Comparison of ENCODE assay signal across 28 cellular contexts in the genomic region with DNA sequence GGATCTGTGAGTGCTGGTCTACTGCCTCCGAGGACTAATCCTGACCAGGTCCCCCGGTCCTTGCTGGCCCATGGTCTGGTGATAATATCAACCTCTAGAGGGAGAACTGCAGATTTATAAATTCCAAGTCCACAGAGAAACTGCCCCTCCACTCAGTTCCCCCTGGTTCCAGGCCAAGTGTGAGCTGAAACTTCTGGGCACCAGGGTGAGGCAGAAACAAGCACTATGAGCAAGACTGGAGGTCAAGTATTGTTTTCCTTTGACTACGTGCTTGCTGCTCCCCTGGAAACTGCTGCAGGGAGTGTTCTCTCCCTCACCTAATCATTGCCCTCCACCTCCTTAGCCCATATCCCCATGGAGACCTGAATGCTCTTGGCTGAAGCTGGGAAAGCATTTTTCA.
A peak's percentile ranks its signal among the peaks of the same experiment; 100 is the strongest.
DNase-seq lines count a peak whose midpoint lies in the region; FAIRE-seq and TF ChIP-seq lines count a peak whose summit lies in the region.
"Had no signal": no experiment of that assay in that cellular context is flagged by ENCODE, and none has a peak within 500 bp of the region (broad histone marks: within the 10 kb centered on the region; RNA-seq: fewer than 3 reads in every experiment).

No MANE protein-coding gene starts in this region.

- H3K27me3 Mint-ChIP-seq in Caco-2 (ENCODE audit: insufficient read depth, unreplicated experiment) (peaks cover 15% of the 10 kb centered on the region), HFFc6 (ENCODE audit: insufficient read depth) (no peaks in the 10 kb centered on the region; the same call in 1 of the 2 replicates)
- H3K27me3 Mint-ChIP-seq: dendritic cell treated with granulocyte-macrophage colony-stimulating factor and Interleukin-4, amounts not matched to agents 40 ng/mL and 50 ng/mL, for 4 days had no signal

- POLR2A ChIA-PET in Caco-2 (lab: Charles Lee): no interaction called here

- H3K9me3 Mint-ChIP-seq in Caco-2 (ENCODE audit: unreplicated experiment) (no peaks in the 10 kb centered on the region), HFFc6 (no peaks in the 10 kb centered on the region)
- H3K9me3 Mint-ChIP-seq: activated naive CD4-positive, alpha-beta T cell treated with anti-CD3 and anti-CD28 coated beads, Interleukin-2, amount 50 U/mL, for 72 hours; CD8-positive, alpha-beta memory T cell; dendritic cell treated with granulocyte-macrophage colony-stimulating factor and Interleukin-4, amounts not matched to agents 40 ng/mL and 50 ng/mL, for 4 days; naive thymus-derived CD8-positive, alpha-beta T cell; stimulated activated naive B cell treated with anti-CD40 and anti-IgM and Interleukin-4, amounts not matched to agents 10 μg/mL and 1 μg/mL and 100 μg/mL, for 72 hours had no signal

- no peaks in the 10 kb centered on the region for H3K9me3 ChIP-seq in Caco-2
- H3K9me3 ChIP-seq: esophagus squamous epithelium, HAP-1, upper lobe of left lung had no signal

- peak; percentile 9 to 13 for TF ChIP-seq CTCF in Caco-2 (IDR thresholded peaks at IDR 0.05; ENCODE audit: insufficient read depth in 1 of 2, low read depth in 1 of 2, low read length in 1 of 2, severe bottlenecking in 1 of 2, unreplicated experiment in 1 of 2)
- TF ChIP-seq CTCF in HFFc6 (IDR thresholded peaks at IDR 0.05): peak; percentile 13; the same call in 1 of the 2 replicates
- no peak for TF ChIP-seq CTCF in bronchial epithelial cell (IDR thresholded peaks at IDR 0.05; ENCODE audit: insufficient read depth, low read length, severe bottlenecking)

- H3K27ac Mint-ChIP-seq in Caco-2 (ENCODE audit: unreplicated experiment) (no peak overlapping the region), HFFc6 (no peak overlapping the region)
- H3K27ac Mint-ChIP-seq: activated naive CD4-positive, alpha-beta T cell treated with anti-CD3 and anti-CD28 coated beads, Interleukin-2, amount 50 U/mL, for 72 hours; CD8-positive, alpha-beta memory T cell; dendritic cell treated with granulocyte-macrophage colony-stimulating factor and Interleukin-4, amounts not matched to agents 40 ng/mL and 50 ng/mL, for 4 days; stimulated activated naive B cell treated with anti-CD40 and anti-IgM and Interleukin-4, amounts not matched to agents 10 μg/mL and 1 μg/mL and 100 μg/mL, for 72 hours had no signal

- H3K4me3 ChIP-seq in Caco-2 (ENCODE audit: low read depth, low read length): no peak overlapping the region
- no peak overlapping the region for H3K4me3 ChIP-seq in bronchial epithelial cell (ENCODE audit: low read depth, low read length)
- H3K4me3 ChIP-seq: esophagus squamous epithelium, HAP-1, hepatocyte, skin epidermis, upper lobe of left lung had no signal

- DNase-seq in Caco-2 (no peak), HFFc6 (no peak), bronchial epithelial cell (ENCODE audit: low read depth) (no peak), left kidney (ENCODE audit: low read depth, low spot score) (peak; percentile 12), NCI-H510A (lab: John Stamatoyannopoulos, UW) (no peak), OCI-M1 (lab: John Stamatoyannopoulos, UW) (no peak), NOMO-1 treated with DMSO at 0.1 percent for 48 hours (lab: John Stamatoyannopoulos, UW; ENCODE audit: unreplicated experiment) (no peak)
- no peak for DNase-seq in effector CD4-positive, alpha-beta T cell
- DNase-seq: activated CD4-positive, alpha-beta T cell treated with anti-CD3 and anti-CD28 coated beads for 4 hours; activated effector memory CD4-positive, alpha-beta T cell treated with Interleukin-2 at 50 U/mL for 16 hours; CD8-positive, alpha-beta memory T cell; central memory CD4-positive, alpha-beta T cell; DMS153; esophagus squamous epithelium; naive thymus-derived CD8-positive, alpha-beta T cell; NCI-H1092 treated with DMSO at 0.1 percent for 48 hours; NCI-H187; NCI-H526; nucleus accumbens; stimulated activated naive B cell treated with anti-CD40 and anti-IgM and Interleukin-4, amounts not matched to agents 10 μg/mL and 1 μg/mL and 100 μg/mL, for 72 hours; T-helper 9 cell; upper lobe of left lung had no signal

- H3K36me3 Mint-ChIP-seq in Caco-2 (ENCODE audit: insufficient read depth, unreplicated experiment): no peaks in the 10 kb centered on the region
- H3K36me3 Mint-ChIP-seq in HFFc6 (ENCODE audit: low read depth): no peaks in the 10 kb centered on the region
- H3K36me3 Mint-ChIP-seq: activated naive CD4-positive, alpha-beta T cell treated with anti-CD3 and anti-CD28 coated beads, Interleukin-2, amount 50 U/mL, for 72 hours; CD8-positive, alpha-beta memory T cell; naive thymus-derived CD8-positive, alpha-beta T cell; stimulated activated naive B cell treated with anti-CD40 and anti-IgM and Interleukin-4, amounts not matched to agents 10 μg/mL and 1 μg/mL and 100 μg/mL, for 72 hours had no signal

- FAIRE-seq in bronchial epithelial cell (lab: Jason Lieb, UNC): peak; percentile 81
- FAIRE-seq: GM12891 had no signal

- intact Hi-C loops in Caco-2 (cut with micrococcal nuclease; ENCODE audit: unreplicated experiment): no loop called here

- H3K4me3 Mint-ChIP-seq in Caco-2 (ENCODE audit: unreplicated experiment): no peak overlapping the region
- H3K4me3 Mint-ChIP-seq in HFFc6: no peak overlapping the region
- H3K4me3 Mint-ChIP-seq: CD8-positive, alpha-beta memory T cell; dendritic cell treated with granulocyte-macrophage colony-stimulating factor and Interleukin-4, amounts not matched to agents 40 ng/mL and 50 ng/mL, for 4 days; naive thymus-derived CD8-positive, alpha-beta T cell; stimulated activated naive B cell treated with anti-CD40 and anti-IgM and Interleukin-4, amounts not matched to agents 10 μg/mL and 1 μg/mL and 100 μg/mL, for 72 hours had no signal

- CTCF ChIA-PET in Caco-2 (lab: Charles Lee): no interaction called here

- BruUV-seq in Caco-2 (replicated peaks; lab: Mats Ljungman, UMichigan): no TSS peak

- H3K4me1 Mint-ChIP-seq in Caco-2 (ENCODE audit: low read depth, unreplicated experiment): no peaks in the 10 kb centered on the region
- peaks cover 29% of the 10 kb centered on the region for H3K4me1 Mint-ChIP-seq in HFFc6 (ENCODE audit: low read depth)
- H3K4me1 Mint-ChIP-seq: CD8-positive, alpha-beta memory T cell; naive thymus-derived CD8-positive, alpha-beta T cell; stimulated activated naive B cell treated with anti-CD40 and anti-IgM and Interleukin-4, amounts not matched to agents 10 μg/mL and 1 μg/mL and 100 μg/mL, for 72 hours had no signal

- no peaks in the 10 kb centered on the region for H3K36me3 ChIP-seq in Caco-2 (ENCODE audit: control insufficient read depth, insufficient read depth, low read length)
- H3K36me3 ChIP-seq in bronchial epithelial cell (ENCODE audit: control insufficient read depth, insufficient read depth, low read length): no peaks in the 10 kb centered on the region
- H3K36me3 ChIP-seq: esophagus squamous epithelium, HAP-1, upper lobe of left lung had no signal

- H3K4me1 ChIP-seq in Caco-2: no peaks in the 10 kb centered on the region
- H3K4me1 ChIP-seq: esophagus squamous epithelium, HAP-1, upper lobe of left lung had no signal

- no peaks in the 10 kb centered on the region for H3K27me3 ChIP-seq in Caco-2 (replicated peaks; ENCODE audit: control insufficient read depth, insufficient read depth, low read length)
- H3K27me3 ChIP-seq in bronchial epithelial cell (ENCODE audit: control insufficient read depth, insufficient read depth, low read length): no peaks in the 10 kb centered on the region
- H3K27me3 ChIP-seq: esophagus squamous epithelium, hepatocyte, upper lobe of left lung had no signal
